Comparison of ENCODE assay signal across 8 cellular contexts in genomic region chr11:506950-507726, GRCh38. TPM values are rescaled to one million over a fixed set of nuclear protein-coding genes. Genes with fewer than 3 reads are reported as not detected.
DNase-seq lines count a peak whose midpoint lies in the region; ATAC-seq and TF ChIP-seq lines count a peak whose summit lies in the region.

RNH1 (minus strand) TSS chr11:507242; CDS start chr11:502162, 5,080 bp downstream.

- peak; percentile 48 for ATAC-seq in GM18867 (IDR thresholded peaks at IDR 0.05; ENCODE audit: unreplicated experiment)
- peak; percentile 52 for ATAC-seq in HG03103 (IDR thresholded peaks at IDR 0.05; ENCODE audit: low read depth, unreplicated experiment)

- TF ChIP-seq CTCF in VCaP (conservative IDR thresholded peaks at IDR 0.05): no peak

- H3K4me3 ChIP-seq in iPS-20b (ENCODE audit: low read length) (peak within 1 kb of the TSS; percentile 94), skin epidermis (peak within 1 kb of the TSS; percentile 68 to 89 (median 77))

- peak within 1 kb of the TSS; percentile 95 for H3K9ac ChIP-seq in iPS-20b (ENCODE audit: low read depth, low read length)

- DNase-seq in A172 (ENCODE audit: low spot score) (peak; percentile 80), NCI-H2171 treated with DMSO at 0.1 percent for 48 hours (lab: John Stamatoyannopoulos, UW) (peak; percentile 79), T47D (ENCODE audit: low read depth in 1 of 2, low spot score in 1 of 2) (peak; percentile 77 to 93)

- H3K27ac ChIP-seq in VCaP (peak within 1 kb of the TSS; percentile 99), iPS-20b (ENCODE audit: low read length) (peak within 1 kb of the TSS; percentile 77), skin epidermis (peak within 1 kb of the TSS; percentile 90 to 100 (median 100))

- in situ Hi-C loops in T47D (cut with HindIII; ENCODE audit: low pct_unique_long_range_greater_than_20kb, low sequenced_read_pairs): no loop called here

- H3K36me3 ChIP-seq in iPS-20b (ENCODE audit: insufficient read depth, low read depth, low read length): peaks cover 10% of the 10 kb centered on the region; the same call in 1 of the 2 replicates

- H3K9me3 ChIP-seq in iPS-20b (ENCODE audit: insufficient read depth, low read depth, low read length): no peaks in the 10 kb centered on the region

- H3K27me3 ChIP-seq in iPS-20b (ENCODE audit: insufficient read depth, low read length): no peaks in the 10 kb centered on the region

- no peaks in the 10 kb centered on the region for H3K4me1 ChIP-seq in iPS-20b (ENCODE audit: insufficient read depth, low read length)

RNA-seq across cellular contexts. Expression of gene RNH1, which starts in this region (rescaled TPM):
- total RNA-seq in A172 (2014; rRNA removed; shearing (Covaris generic)): 299 and 316 TPM in 2 replicates

Comparison
In these comparisons a context has a peak if more than half of its experiments do, and no peak if none do; other contexts are left out.
1. Peak in every context shown above with its lines: DNase-seq, ATAC-seq, H3K4me3 ChIP-seq and H3K27ac ChIP-seq.